Comparison of ENCODE assay signal across 10 cellular contexts in the genomic region with DNA sequence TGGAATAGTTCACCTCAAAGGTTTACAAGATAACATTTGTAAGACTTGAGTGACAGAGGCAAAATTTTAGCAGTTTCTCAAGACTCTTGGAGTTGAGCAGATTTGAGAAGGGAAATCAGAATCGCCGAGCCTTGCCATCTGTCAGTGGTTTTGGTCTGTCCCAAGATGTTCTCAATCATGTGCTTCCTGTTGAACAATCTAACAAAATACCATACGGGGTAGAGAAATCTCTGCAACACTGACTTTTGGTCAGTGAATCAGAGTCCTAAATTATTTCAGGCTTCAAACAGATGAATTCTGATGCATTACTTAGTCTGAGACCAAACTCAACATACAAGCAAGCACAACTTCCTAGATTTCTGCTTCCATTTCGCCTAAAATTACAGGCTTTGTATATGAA.
DNase-seq lines count a peak whose midpoint lies in the region; ATAC-seq and TF ChIP-seq lines count a peak whose summit lies in the region.
"Had no signal": no experiment of that assay in that cellular context is flagged by ENCODE, and none has a peak within 500 bp of the region (broad histone marks: within the 10 kb centered on the region; RNA-seq: fewer than 3 reads in every experiment).

No MANE protein-coding gene starts in this region.

- ATAC-seq in GM18858 (IDR thresholded peaks at IDR 0.05; ENCODE audit: unreplicated experiment) (no peak), GM18519 (IDR thresholded peaks at IDR 0.05; ENCODE audit: low FRiP score, unreplicated experiment) (no peak)
- ATAC-seq: HCT116 had no signal

- peak; percentile 53 for DNase-seq in GM12865 (ENCODE audit: low read depth)
- peak; percentile 50 for DNase-seq in OCI-M1 (lab: John Stamatoyannopoulos, UW)
- peak; percentile 95 for DNase-seq in fibroblast of peridontal ligament (ENCODE audit: extremely low read depth)
- DNase-seq in skeletal muscle cell (ENCODE audit: low read depth): peak; percentile 55
- DNase-seq in T-helper 2 cell: no peak
- DNase-seq in GM19238 (ENCODE audit: insufficient read length, low spot score): no peak
- DNase-seq: activated CD4-positive, CD25-positive, alpha-beta regulatory T cell treated with anti-CD3 and anti-CD28 coated beads, Interleukin-2, amount 50 U/mL, for 72 hours had no signal

- no peak for TF ChIP-seq CTCF in GM12865 (IDR thresholded peaks at IDR 0.05; ENCODE audit: insufficient read depth, low read depth, low read length, missing control alignments)

- H3K4me3 ChIP-seq in GM12865 (ENCODE audit: low read depth, low read length): no peak overlapping the region
- no peak overlapping the region for H3K4me3 ChIP-seq in skeletal muscle cell (ENCODE audit: low read depth, low read length)

Comparison
In these comparisons a context has a peak if more than half of its experiments do, and no peak if none do; other contexts are left out.
1. DNase-seq: peak in GM12865 (single experiment), OCI-M1 (single experiment), fibroblast of peridontal ligament (single experiment) and skeletal muscle cell (single experiment); none in T-helper 2 cell (0 of 5) and GM19238 (single experiment).